Comparison of ENCODE assay signal across 1 cellular context in genomic region chr4:48898733-48899431, GRCh38.
A peak's percentile ranks its signal among the peaks of the same experiment; 100 is the strongest.
TF ChIP-seq lines count a peak whose summit lies in the region.

No MANE protein-coding gene starts in this region.

TF ChIP-seq in K562, 482 proteins besides CTCF, POLR2A, EP300 and RAD21:
- TF ChIP-seq, protein P1, sequence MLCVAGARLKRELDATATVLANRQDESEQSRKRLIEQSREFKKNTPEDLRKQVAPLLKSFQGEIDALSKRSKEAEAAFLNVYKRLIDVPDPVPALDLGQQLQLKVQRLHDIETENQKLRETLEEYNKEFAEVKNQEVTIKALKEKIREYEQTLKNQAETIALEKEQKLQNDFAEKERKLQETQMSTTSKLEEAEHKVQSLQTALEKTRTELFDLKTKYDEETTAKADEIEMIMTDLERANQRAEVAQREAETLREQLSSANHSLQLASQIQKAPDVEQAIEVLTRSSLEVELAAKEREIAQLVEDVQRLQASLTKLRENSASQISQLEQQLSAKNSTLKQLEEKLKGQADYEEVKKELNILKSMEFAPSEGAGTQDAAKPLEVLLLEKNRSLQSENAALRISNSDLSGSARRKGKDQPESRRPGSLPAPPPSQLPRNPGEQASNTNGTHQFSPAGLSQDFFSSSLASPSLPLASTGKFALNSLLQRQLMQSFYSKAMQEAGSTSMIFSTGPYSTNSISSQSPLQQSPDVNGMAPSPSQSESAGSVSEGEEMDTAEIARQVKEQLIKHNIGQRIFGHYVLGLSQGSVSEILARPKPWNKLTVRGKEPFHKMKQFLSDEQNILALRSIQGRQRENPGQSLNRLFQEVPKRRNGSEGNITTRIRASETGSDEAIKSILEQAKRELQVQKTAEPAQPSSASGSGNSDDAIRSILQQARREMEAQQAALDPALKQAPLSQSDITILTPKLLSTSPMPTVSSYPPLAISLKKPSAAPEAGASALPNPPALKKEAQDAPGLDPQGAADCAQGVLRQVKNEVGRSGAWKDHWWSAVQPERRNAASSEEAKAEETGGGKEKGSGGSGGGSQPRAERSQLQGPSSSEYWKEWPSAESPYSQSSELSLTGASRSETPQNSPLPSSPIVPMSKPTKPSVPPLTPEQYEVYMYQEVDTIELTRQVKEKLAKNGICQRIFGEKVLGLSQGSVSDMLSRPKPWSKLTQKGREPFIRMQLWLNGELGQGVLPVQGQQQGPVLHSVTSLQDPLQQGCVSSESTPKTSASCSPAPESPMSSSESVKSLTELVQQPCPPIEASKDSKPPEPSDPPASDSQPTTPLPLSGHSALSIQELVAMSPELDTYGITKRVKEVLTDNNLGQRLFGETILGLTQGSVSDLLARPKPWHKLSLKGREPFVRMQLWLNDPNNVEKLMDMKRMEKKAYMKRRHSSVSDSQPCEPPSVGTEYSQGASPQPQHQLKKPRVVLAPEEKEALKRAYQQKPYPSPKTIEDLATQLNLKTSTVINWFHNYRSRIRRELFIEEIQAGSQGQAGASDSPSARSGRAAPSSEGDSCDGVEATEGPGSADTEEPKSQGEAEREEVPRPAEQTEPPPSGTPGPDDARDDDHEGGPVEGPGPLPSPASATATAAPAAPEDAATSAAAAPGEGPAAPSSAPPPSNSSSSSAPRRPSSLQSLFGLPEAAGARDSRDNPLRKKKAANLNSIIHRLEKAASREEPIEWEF (CRISPR knock-in tag; IDR thresholded peaks at IDR 0.05) = peak; percentile 83; the same call in 1 of the 2 replicates
- TF ChIP-seq SPI1 (IDR thresholded peaks at IDR 0.05; ENCODE audit: borderline replicate concordance, low read depth, low read length) = peak; percentile 99
- TF ChIP-seq MAFK (IDR thresholded peaks at IDR 0.05; ENCODE audit: low read length) = peak; percentile 89
- peak; percentile 25 for TF ChIP-seq TAF9B (IDR thresholded peaks at IDR 0.05; ENCODE audit: partially characterized antibody)
- TF ChIP-seq EP400 (IDR thresholded peaks at IDR 0.05) = peak; percentile 21; the same call in 1 of the 2 replicates
- TF ChIP-seq ZFX (CRISPR knock-in tag; IDR thresholded peaks at IDR 0.05) = no peak
- TF ChIP-seq MAX (CRISPR knock-in tag; IDR thresholded peaks at IDR 0.05) = no peak
- TF ChIP-seq, protein P2, sequence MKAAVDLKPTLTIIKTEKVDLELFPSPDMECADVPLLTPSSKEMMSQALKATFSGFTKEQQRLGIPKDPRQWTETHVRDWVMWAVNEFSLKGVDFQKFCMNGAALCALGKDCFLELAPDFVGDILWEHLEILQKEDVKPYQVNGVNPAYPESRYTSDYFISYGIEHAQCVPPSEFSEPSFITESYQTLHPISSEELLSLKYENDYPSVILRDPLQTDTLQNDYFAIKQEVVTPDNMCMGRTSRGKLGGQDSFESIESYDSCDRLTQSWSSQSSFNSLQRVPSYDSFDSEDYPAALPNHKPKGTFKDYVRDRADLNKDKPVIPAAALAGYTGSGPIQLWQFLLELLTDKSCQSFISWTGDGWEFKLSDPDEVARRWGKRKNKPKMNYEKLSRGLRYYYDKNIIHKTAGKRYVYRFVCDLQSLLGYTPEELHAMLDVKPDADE (conservative IDR thresholded peaks at IDR 0.05; ENCODE audit: control insufficient read depth, low read depth, low read length) = no peak
- peak; percentile 83 for TF ChIP-seq NFE2L1 (tag; IDR thresholded peaks at IDR 0.05; ENCODE audit: borderline replicate concordance, low read depth)
- TF ChIP-seq, protein P3, sequence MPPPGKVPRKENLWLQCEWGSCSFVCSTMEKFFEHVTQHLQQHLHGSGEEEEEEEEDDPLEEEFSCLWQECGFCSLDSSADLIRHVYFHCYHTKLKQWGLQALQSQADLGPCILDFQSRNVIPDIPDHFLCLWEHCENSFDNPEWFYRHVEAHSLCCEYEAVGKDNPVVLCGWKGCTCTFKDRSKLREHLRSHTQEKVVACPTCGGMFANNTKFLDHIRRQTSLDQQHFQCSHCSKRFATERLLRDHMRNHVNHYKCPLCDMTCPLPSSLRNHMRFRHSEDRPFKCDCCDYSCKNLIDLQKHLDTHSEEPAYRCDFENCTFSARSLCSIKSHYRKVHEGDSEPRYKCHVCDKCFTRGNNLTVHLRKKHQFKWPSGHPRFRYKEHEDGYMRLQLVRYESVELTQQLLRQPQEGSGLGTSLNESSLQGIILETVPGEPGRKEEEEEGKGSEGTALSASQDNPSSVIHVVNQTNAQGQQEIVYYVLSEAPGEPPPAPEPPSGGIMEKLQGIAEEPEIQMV (tag; conservative IDR thresholded peaks at IDR 0.05; ENCODE audit: low read depth) = 0 out of 2 replicates have a peak, but pooled peaks have one; percentile 21
- TF ChIP-seq ARID1B (IDR thresholded peaks at IDR 0.05) = peak; percentile 57
- peak in 1 of 2 experiments; percentile 12; a peak in 1 of 4 replicates for TF ChIP-seq RCOR1 (IDR thresholded peaks at IDR 0.05; ENCODE audit: borderline replicate concordance in 1 of 2, low read depth in 2 of 2, low read length in 2 of 2)
- peak; percentile 67; the same call in 1 of the 2 replicates for TF ChIP-seq SMARCE1 (IDR thresholded peaks at IDR 0.05)
- 0 out of 2 replicates have a peak, but pooled peaks have one; percentile 17 for TF ChIP-seq ADNP (tag; IDR thresholded peaks at IDR 0.05)
- no peak for TF ChIP-seq CBFA2T2 (conservative IDR thresholded peaks at IDR 0.05)
- TF ChIP-seq, protein P4, sequence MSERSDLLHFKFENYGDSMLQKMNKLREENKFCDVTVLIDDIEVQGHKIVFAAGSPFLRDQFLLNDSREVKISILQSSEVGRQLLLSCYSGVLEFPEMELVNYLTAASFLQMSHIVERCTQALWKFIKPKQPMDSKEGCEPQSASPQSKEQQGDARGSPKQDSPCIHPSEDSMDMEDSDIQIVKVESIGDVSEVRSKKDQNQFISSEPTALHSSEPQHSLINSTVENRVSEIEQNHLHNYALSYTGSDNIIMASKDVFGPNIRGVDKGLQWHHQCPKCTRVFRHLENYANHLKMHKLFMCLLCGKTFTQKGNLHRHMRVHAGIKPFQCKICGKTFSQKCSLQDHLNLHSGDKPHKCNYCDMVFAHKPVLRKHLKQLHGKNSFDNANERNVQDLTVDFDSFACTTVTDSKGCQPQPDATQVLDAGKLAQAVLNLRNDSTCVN (CRISPR knock-in tag; IDR thresholded peaks at IDR 0.05) = no peak
- TF ChIP-seq, protein P5, sequence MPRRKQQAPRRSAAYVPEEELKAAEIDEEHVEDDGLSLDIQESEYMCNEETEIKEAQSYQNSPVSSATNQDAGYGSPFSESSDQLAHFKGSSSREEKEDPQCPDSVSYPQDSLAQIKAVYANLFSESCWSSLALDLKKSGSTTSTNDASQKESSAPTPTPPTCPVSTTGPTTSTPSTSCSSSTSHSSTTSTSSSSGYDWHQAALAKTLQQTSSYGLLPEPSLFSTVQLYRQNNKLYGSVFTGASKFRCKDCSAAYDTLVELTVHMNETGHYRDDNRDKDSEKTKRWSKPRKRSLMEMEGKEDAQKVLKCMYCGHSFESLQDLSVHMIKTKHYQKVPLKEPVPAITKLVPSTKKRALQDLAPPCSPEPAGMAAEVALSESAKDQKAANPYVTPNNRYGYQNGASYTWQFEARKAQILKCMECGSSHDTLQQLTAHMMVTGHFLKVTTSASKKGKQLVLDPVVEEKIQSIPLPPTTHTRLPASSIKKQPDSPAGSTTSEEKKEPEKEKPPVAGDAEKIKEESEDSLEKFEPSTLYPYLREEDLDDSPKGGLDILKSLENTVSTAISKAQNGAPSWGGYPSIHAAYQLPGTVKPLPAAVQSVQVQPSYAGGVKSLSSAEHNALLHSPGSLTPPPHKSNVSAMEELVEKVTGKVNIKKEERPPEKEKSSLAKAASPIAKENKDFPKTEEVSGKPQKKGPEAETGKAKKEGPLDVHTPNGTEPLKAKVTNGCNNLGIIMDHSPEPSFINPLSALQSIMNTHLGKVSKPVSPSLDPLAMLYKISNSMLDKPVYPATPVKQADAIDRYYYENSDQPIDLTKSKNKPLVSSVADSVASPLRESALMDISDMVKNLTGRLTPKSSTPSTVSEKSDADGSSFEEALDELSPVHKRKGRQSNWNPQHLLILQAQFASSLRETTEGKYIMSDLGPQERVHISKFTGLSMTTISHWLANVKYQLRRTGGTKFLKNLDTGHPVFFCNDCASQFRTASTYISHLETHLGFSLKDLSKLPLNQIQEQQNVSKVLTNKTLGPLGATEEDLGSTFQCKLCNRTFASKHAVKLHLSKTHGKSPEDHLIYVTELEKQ (CRISPR knock-in tag; IDR thresholded peaks at IDR 0.05) = no peak
- TF ChIP-seq ZNF174 (CRISPR knock-in tag; IDR thresholded peaks at IDR 0.05) = no peak
- peak; percentile 99 for TF ChIP-seq NFE2 (IDR thresholded peaks at IDR 0.05; ENCODE audit: low read depth)
- peak; percentile 63; the same call in 1 of the 2 replicates for TF ChIP-seq ZNF584 (CRISPR knock-in tag; IDR thresholded peaks at IDR 0.05; ENCODE audit: low read depth)
- TF ChIP-seq ARID3A (IDR thresholded peaks at IDR 0.05; ENCODE audit: borderline replicate concordance, low read depth, low read length) = peak; percentile 44; the same call in 1 of the 2 replicates
- TF ChIP-seq ESRRB (CRISPR knock-in tag; IDR thresholded peaks at IDR 0.05; ENCODE audit: borderline replicate concordance) = no peak
- TF ChIP-seq CBFA2T3 (IDR thresholded peaks at IDR 0.05) = peak; percentile 15; the same call in 1 of the 2 replicates
- TF ChIP-seq HDAC8 (tag; IDR thresholded peaks at IDR 0.05) = no peak
- TF ChIP-seq RBFOX2 (IDR thresholded peaks at IDR 0.05; ENCODE audit: low read depth, low read length) = 0 out of 2 replicates have a peak, but pooled peaks have one; percentile 23
- peak; percentile 37; the same call in 1 of the 2 replicates for TF ChIP-seq FOSL1 (tag; conservative IDR thresholded peaks at IDR 0.05)
- peak; percentile 79 for TF ChIP-seq DPF2 (IDR thresholded peaks at IDR 0.05)
- 0 out of 2 replicates have a peak, but pooled peaks have one; percentile 46 for TF ChIP-seq SMARCC2 (IDR thresholded peaks at IDR 0.05; ENCODE audit: low read depth)
- TF ChIP-seq, protein P6, sequence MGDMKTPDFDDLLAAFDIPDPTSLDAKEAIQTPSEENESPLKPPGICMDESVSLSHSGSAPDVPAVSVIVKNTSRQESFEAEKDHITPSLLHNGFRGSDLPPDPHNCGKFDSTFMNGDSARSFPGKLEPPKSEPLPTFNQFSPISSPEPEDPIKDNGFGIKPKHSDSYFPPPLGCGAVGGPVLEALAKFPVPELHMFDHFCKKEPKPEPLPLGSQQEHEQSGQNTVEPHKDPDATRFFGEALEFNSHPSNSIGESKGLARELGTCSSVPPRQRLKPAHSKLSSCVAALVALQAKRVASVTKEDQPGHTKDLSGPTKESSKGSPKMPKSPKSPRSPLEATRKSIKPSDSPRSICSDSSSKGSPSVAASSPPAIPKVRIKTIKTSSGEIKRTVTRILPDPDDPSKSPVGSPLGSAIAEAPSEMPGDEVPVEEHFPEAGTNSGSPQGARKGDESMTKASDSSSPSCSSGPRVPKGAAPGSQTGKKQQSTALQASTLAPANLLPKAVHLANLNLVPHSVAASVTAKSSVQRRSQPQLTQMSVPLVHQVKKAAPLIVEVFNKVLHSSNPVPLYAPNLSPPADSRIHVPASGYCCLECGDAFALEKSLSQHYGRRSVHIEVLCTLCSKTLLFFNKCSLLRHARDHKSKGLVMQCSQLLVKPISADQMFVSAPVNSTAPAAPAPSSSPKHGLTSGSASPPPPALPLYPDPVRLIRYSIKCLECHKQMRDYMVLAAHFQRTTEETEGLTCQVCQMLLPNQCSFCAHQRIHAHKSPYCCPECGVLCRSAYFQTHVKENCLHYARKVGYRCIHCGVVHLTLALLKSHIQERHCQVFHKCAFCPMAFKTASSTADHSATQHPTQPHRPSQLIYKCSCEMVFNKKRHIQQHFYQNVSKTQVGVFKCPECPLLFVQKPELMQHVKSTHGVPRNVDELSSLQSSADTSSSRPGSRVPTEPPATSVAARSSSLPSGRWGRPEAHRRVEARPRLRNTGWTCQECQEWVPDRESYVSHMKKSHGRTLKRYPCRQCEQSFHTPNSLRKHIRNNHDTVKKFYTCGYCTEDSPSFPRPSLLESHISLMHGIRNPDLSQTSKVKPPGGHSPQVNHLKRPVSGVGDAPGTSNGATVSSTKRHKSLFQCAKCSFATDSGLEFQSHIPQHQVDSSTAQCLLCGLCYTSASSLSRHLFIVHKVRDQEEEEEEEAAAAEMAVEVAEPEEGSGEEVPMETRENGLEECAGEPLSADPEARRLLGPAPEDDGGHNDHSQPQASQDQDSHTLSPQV (IDR thresholded peaks at IDR 0.05) = 0 out of 2 replicates have a peak, but pooled peaks have one; percentile 61
- TF ChIP-seq CXXC5 (CRISPR knock-in tag; IDR thresholded peaks at IDR 0.05) = 0 out of 2 replicates have a peak, but pooled peaks have one; percentile 14
- TF ChIP-seq DACH1 (IDR thresholded peaks at IDR 0.05; ENCODE audit: partially characterized antibody) = peak; percentile 73
- no peak for TF ChIP-seq KDM2B (CRISPR knock-in tag; IDR thresholded peaks at IDR 0.05)
- peak; percentile 95 for TF ChIP-seq MAFG (tag; conservative IDR thresholded peaks at IDR 0.05)
- TF ChIP-seq C11orf30 (IDR thresholded peaks at IDR 0.05; ENCODE audit: low read depth) = peak; percentile 89
- TF ChIP-seq ZNF316 (IDR thresholded peaks at IDR 0.05) = peak; percentile 91
- no peak for TF ChIP-seq EGR1 (conservative IDR thresholded peaks at IDR 0.05)
- peak; percentile 95 for TF ChIP-seq MAFF (IDR thresholded peaks at IDR 0.05; ENCODE audit: low read length)
- peak; percentile 53; the same call in 1 of the 2 replicates for TF ChIP-seq JUND (IDR thresholded peaks at IDR 0.05; ENCODE audit: borderline replicate concordance, low read depth, low read length)
- 0 out of 3 replicates have a peak, but pooled peaks have one; percentile 7 for TF ChIP-seq JUND (tag; IDR thresholded peaks at IDR 0.05; ENCODE audit: borderline replicate concordance, low read depth, low read length)
- peak; percentile 83 for TF ChIP-seq SMARCA4 (IDR thresholded peaks at IDR 0.05)
